17 cellular contexts compared by ENCODE assay signal in genomic region chr19:19417618-19418270, GRCh38. TPM values are rescaled to one million over a fixed set of nuclear protein-coding genes. Genes with fewer than 3 reads are reported as not detected.
DNase-seq lines count a peak whose midpoint lies in the region; ATAC-seq and TF ChIP-seq lines count a peak whose summit lies in the region.
"Had no signal": no experiment of that assay in that cellular context is flagged by ENCODE, and none has a peak within 500 bp of the region (broad histone marks: within the 10 kb centered on the region; RNA-seq: fewer than 3 reads in every experiment).

No MANE protein-coding gene starts in this region.

- H3K4me3 ChIP-seq in CD4-positive, CD25-positive, alpha-beta regulatory T cell (ENCODE audit: low read depth, low read length): no peak overlapping the region
- H3K4me3 ChIP-seq in WERI-Rb-1 (ENCODE audit: low read depth, low read length) (no peak overlapping the region), vagina (no peak overlapping the region)
- H3K4me3 ChIP-seq: right atrium auricular region had no signal

- intact Hi-C loops in vagina (cut with DNase I): no loop called here

- ATAC-seq in CD4-positive, CD25-positive, alpha-beta regulatory T cell (ENCODE audit: low read depth in 2 of 2): no peak
- ATAC-seq in naive B cell (ENCODE audit: low read depth in 2 of 2): no peak
- ATAC-seq: HCT116 had no signal

- no peak for TF ChIP-seq CTCF in HFFc6 (IDR thresholded peaks at IDR 0.05)
- no peak for TF ChIP-seq CTCF in WERI-Rb-1 (IDR thresholded peaks at IDR 0.05; ENCODE audit: low read depth, low read length)
- no peak for TF ChIP-seq CTCF in vagina (IDR thresholded peaks at IDR 0.05)

- peaks cover 9 to 86% (median 59%) of the 10 kb centered on the region in 4 donors for H3K4me1 Mint-ChIP-seq in CD4-positive, CD25-positive, alpha-beta regulatory T cell
- H3K4me1 Mint-ChIP-seq in HFFc6 (ENCODE audit: low read depth) (peaks cover 36% of the 10 kb centered on the region), naive B cell (peaks cover 46 to 78% (median 71%) of the 10 kb centered on the region in 3 donors)

- peak overlapping the region; percentile 60 to 90 (median 63) for H3K27ac Mint-ChIP-seq in CD4-positive, CD25-positive, alpha-beta regulatory T cell
- H3K27ac Mint-ChIP-seq in HFFc6 (peak overlapping the region; percentile 22; the same call in 1 of the 2 replicates), naive B cell (peak overlapping the region in 5 of 6 donors; percentile 57 to 85 (median 74))

- H3K27me3 ChIP-seq in CD4-positive, CD25-positive, alpha-beta regulatory T cell (ENCODE audit: control insufficient read depth, insufficient read depth, low read length): no peaks in the 10 kb centered on the region
- H3K27me3 ChIP-seq in WERI-Rb-1 (ENCODE audit: insufficient read depth, low read depth, severe bottlenecking) (no peaks in the 10 kb centered on the region), vagina (no peaks in the 10 kb centered on the region)
- H3K27me3 ChIP-seq: right atrium auricular region had no signal

- H3K4me3 Mint-ChIP-seq in CD4-positive, CD25-positive, alpha-beta regulatory T cell: peak overlapping the region in 3 of 4 donors; percentile 48 to 75 (median 74)
- H3K4me3 Mint-ChIP-seq in HFFc6 (no peak overlapping the region), naive B cell (peak overlapping the region in 7 of 8 donors; percentile 1 to 88 (median 60))

- H3K9me3 Mint-ChIP-seq in CD4-positive, CD25-positive, alpha-beta regulatory T cell: no peaks in the 10 kb centered on the region
- H3K9me3 Mint-ChIP-seq in HFFc6: no peaks in the 10 kb centered on the region
- H3K9me3 Mint-ChIP-seq in naive B cell: no peaks in the 10 kb centered on the region

- TF ChIP-seq POLR2A in vagina (IDR thresholded peaks at IDR 0.05): no peak

- H3K4me1 ChIP-seq in CD4-positive, CD25-positive, alpha-beta regulatory T cell (ENCODE audit: control insufficient read depth, insufficient read depth, low read length, poor library complexity, severe bottlenecking): peaks cover 49% of the 10 kb centered on the region
- peaks cover 64% of the 10 kb centered on the region for H3K4me1 ChIP-seq in vagina

- H3K9me3 ChIP-seq in CD4-positive, CD25-positive, alpha-beta regulatory T cell (ENCODE audit: control insufficient read depth in 2 of 2, low read length in 2 of 2): no peaks in the 10 kb centered on the region
- H3K9me3 ChIP-seq in WERI-Rb-1 (ENCODE audit: severe bottlenecking) (no peaks in the 10 kb centered on the region), vagina (no peaks in the 10 kb centered on the region)
- H3K9me3 ChIP-seq: right atrium auricular region had no signal

- peaks cover 4% of the 10 kb centered on the region for H3K36me3 ChIP-seq in CD4-positive, CD25-positive, alpha-beta regulatory T cell (ENCODE audit: control insufficient read depth, insufficient read depth, low read length)
- no peaks in the 10 kb centered on the region; the same call in 1 of the 2 replicates for H3K36me3 ChIP-seq in WERI-Rb-1
- no peaks in the 10 kb centered on the region for H3K36me3 ChIP-seq in vagina
- H3K36me3 ChIP-seq: right atrium auricular region had no signal

- DNase-seq in CD4-positive, CD25-positive, alpha-beta regulatory T cell: no peak
- DNase-seq in HFFc6 (no peak), WERI-Rb-1 (peak; percentile 40), naive B cell (no peak), HuH-7 (ENCODE audit: low spot score) (no peak), vagina (ENCODE audit: extremely low spot score in 2 of 2) (no peak), mucosa of gallbladder (ENCODE audit: low spot score) (no peak), NCI-H146 treated with DMSO at 0.1 percent for 48 hours (lab: John Stamatoyannopoulos, UW; ENCODE audit: unreplicated experiment) (no peak)
- DNase-seq: C1 segment of cervical spinal cord; effector memory CD4-positive, alpha-beta T cell; foreskin melanocyte; NCI-H1092 treated with DMSO at 0.1 percent for 48 hours; NCI-H69; SHP77 treated with DMSO at 0.1 percent for 48 hours; substantia nigra had no signal

- no peak overlapping the region for H3K27ac ChIP-seq in CD4-positive, CD25-positive, alpha-beta regulatory T cell (ENCODE audit: insufficient read depth, low read length, poor library complexity, severe bottlenecking)
- H3K27ac ChIP-seq in WERI-Rb-1 (no peak overlapping the region), vagina (no peak overlapping the region)

- H3K27me3 Mint-ChIP-seq in CD4-positive, CD25-positive, alpha-beta regulatory T cell: no peaks in the 10 kb centered on the region
- H3K27me3 Mint-ChIP-seq in HFFc6 (ENCODE audit: insufficient read depth) (no peaks in the 10 kb centered on the region), naive B cell (no peaks in the 10 kb centered on the region)

- H3K36me3 Mint-ChIP-seq in CD4-positive, CD25-positive, alpha-beta regulatory T cell: peaks cover 18% of the 10 kb centered on the region
- H3K36me3 Mint-ChIP-seq in HFFc6 (ENCODE audit: low read depth) (peaks cover 15% of the 10 kb centered on the region; the same call in 1 of the 2 replicates), naive B cell (no peaks in the 10 kb centered on the region)

RNA-seq across cellular contexts. Expression of gene GATAD2A, which starts 12.3 kb away (rescaled TPM):
- total RNA-seq in CD4-positive, CD25-positive, alpha-beta regulatory T cell: 134 TPM
- polyA plus RNA-seq in CD4-positive, CD25-positive, alpha-beta regulatory T cell: 10 to 100 TPM in 1 of 4 donors, 1 to 10 TPM in 3; 8.1 to 13.9 (median 9.7) TPM
- 100 to 1,000 TPM; 107 to 123 (median 112) TPM for total RNA-seq in HFFc6 (2021; fragmentation: NEBNext Ultra II Directional; extraction: Animal tissue kit (Norgen Biotek cat#: 25700))
- 10 to 100 TPM in 3 of 6 donors, 1 to 10 TPM in 3; 2.2 to 19.2 (median 10.6) TPM for polyA plus RNA-seq in naive B cell (ENCODE audit: low read depth in 6 of 6)
- total RNA-seq in vagina (49.6 TPM), mucosa of gallbladder (110 TPM)

Comparison
In these comparisons a context has a peak if more than half of its experiments do, and no peak if none do; other contexts are left out.
1. H3K27ac Mint-ChIP-seq: peak in every context shown above with its lines; median percentile 74 in naive B cell; 63 in CD4-positive, CD25-positive, alpha-beta regulatory T cell; 22 in HFFc6.